Comparison of ENCODE assay signal across 8 cellular contexts in genomic region chr17:13024526-13025263, GRCh38.
A peak's percentile ranks its signal among the peaks of the same experiment; 100 is the strongest.
DNase-seq lines count a peak whose midpoint lies in the region; ATAC-seq lines count a peak whose summit lies in the region.

No MANE protein-coding gene starts in this region.

- peak; percentile 84 for ATAC-seq in HG02623 (IDR thresholded peaks at IDR 0.05; ENCODE audit: unreplicated experiment)

- DNase-seq in NCI-H510A treated with DMSO at 0.1 percent for 48 hours (lab: John Stamatoyannopoulos, UW) (peak; percentile 29), NCI-H510A (lab: John Stamatoyannopoulos, UW) (no peak), NCI-H1048 (lab: John Stamatoyannopoulos, UW) (peak; percentile 60), caudate nucleus (lab: John Stamatoyannopoulos, UW) (peak in 51 of 61 donors; percentile 1 to 70 (median 29)), left kidney (ENCODE audit: low read depth, low spot score) (peak; percentile 88)
- DNase-seq in activated CD4-positive, CD25-positive, alpha-beta regulatory T cell (lab: John Stamatoyannopoulos, UW), result peak in 3 of 4 experiments; percentile 7 to 50 (median 27)
- DNase-seq in stimulated activated CD4-positive, alpha-beta T cell treated with anti-CD3 and anti-CD28 coated beads, Interleukin-4, amount 100 ng/mL, for 4 hours, result peak; percentile 51 to 63

- H3K27ac ChIP-seq in caudate nucleus (ENCODE audit: low read depth, low read length), result no peak overlapping the region
